Comparison of ENCODE assay signal across 8 cellular contexts in the genomic region with DNA sequence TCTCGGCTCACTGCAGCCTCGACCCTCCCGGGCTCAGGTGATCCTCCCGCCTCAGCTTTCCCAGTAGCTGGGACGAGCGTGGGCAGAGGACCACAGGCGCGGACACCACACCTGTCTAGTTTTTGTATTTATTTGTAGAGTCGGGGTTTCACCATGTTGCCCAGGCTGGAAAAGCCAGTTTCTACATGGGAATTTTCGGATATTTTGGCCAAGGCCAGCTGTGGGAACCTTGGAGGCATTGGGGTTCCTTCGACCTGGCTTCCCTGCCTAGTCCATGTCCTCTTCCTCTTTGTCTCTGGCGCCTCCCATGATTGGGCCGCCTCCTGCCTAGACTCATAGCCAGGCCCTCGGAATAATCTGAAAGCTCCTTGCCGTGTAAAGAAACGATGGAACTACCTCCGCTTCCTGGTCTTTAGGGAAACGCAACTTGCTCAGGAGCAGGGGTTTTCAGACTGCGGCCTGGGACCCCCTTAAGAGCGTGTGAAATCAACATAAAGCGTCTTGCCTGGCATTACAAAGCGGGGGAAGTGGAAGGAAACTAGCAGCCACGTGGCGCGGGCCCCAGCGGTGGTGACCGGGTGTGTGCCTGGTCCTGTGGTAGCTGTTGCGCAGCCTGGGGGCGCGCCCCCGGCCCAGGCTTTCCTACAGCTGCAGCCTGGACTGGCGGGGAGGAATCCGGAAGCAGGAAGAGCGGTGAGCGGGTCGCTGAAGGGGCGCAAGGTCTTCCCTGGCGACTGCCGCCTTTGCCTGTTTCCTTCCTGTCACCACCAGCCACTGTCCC. TPM values are rescaled to one million over a fixed set of nuclear protein-coding genes. Genes with fewer than 3 reads are reported as not detected.
DNase-seq lines count a peak whose midpoint lies in the region; ATAC-seq and TF ChIP-seq lines count a peak whose summit lies in the region.

No MANE protein-coding gene starts in this region.

- H3K4me2 ChIP-seq in PC-9, result peak overlapping the region; percentile 93

- TF ChIP-seq POLR2A in prostate gland (IDR thresholded peaks at IDR 0.05), result peak; percentile 47

- H3K36me3 Mint-ChIP-seq in activated naive CD4-positive, alpha-beta T cell treated with anti-CD3 and anti-CD28 coated beads, Interleukin-2, amount 50 U/mL, for 24 hours, result peaks cover 29% of the 10 kb centered on the region

- no peaks in the 10 kb centered on the region for H3K27me3 ChIP-seq in PC-9 (ENCODE audit: insufficient read depth, low read depth)
- H3K27me3 ChIP-seq in prostate gland (replicated peaks; ENCODE audit: insufficient read depth), result no peaks in the 10 kb centered on the region
- H3K27me3 ChIP-seq in aorta (ENCODE audit: control insufficient read depth in 1 of 2, insufficient read depth in 2 of 2, low read length in 1 of 2), result peaks cover 0 to 2% of the 10 kb centered on the region in 2 donors

- BruUV-seq in PC-9 (replicated peaks; lab: Mats Ljungman, UMichigan), result no TSS peak

- CTCF ChIA-PET in PC-9 (lab: Charles Lee), result interaction anchor here (0.5 to 1.7 kb wide), 7 partner anchors 9 to 607 kb away, joined by 3 to 17 read pairs (median 8); no protein-coding TSS in a partner anchor

- POLR2A ChIA-PET in PC-9 (lab: Charles Lee; ENCODE audit: unreplicated experiment), result interaction anchor here (0.6 to 0.9 kb wide), 8 partner anchors 9 to 327 kb away, joined by 3 to 42 read pairs (median 4); no protein-coding TSS in a partner anchor

- peaks cover 31% of the 10 kb centered on the region for H3K36me3 ChIP-seq in PC-9 (ENCODE audit: low read depth)
- peaks cover 0 to 9% of the 10 kb centered on the region in 2 donors for H3K36me3 ChIP-seq in prostate gland
- H3K36me3 ChIP-seq in aorta (ENCODE audit: control insufficient read depth in 1 of 2, insufficient read depth in 2 of 2, low read length in 1 of 2), result peaks cover 0 to 5% of the 10 kb centered on the region in 2 donors

- no peaks in the 10 kb centered on the region for H3K9me2 ChIP-seq in PC-9 (ENCODE audit: insufficient read depth)

- H3K9me3 Mint-ChIP-seq in activated naive CD4-positive, alpha-beta T cell treated with anti-CD3 and anti-CD28 coated beads, Interleukin-2, amount 50 U/mL, for 24 hours, result no peaks in the 10 kb centered on the region

- peaks cover 31% of the 10 kb centered on the region for H4K20me1 ChIP-seq in PC-9 (ENCODE audit: insufficient read depth)

- peaks cover 37% of the 10 kb centered on the region for H3F3A ChIP-seq in PC-9 (ENCODE audit: insufficient read depth, low read depth)

- peaks cover 46% of the 10 kb centered on the region for H3K79me2 ChIP-seq in PC-9 (ENCODE audit: low read depth)

- DNase-seq in GM04503 (ENCODE audit: low read depth) (peak; percentile 11), PC-9 (peak; percentile 67 to 69), cardiac septum (ENCODE audit: low spot score) (peak; percentile 79), prostate gland (ENCODE audit: low spot score) (peak; percentile 44), aorta (peak; percentile 82 to 83), NCI-H2081 treated with DMSO at 0.1 percent for 48 hours (lab: John Stamatoyannopoulos, UW) (no peak), NCI-H748 (lab: John Stamatoyannopoulos, UW; ENCODE audit: unreplicated experiment) (no peak)

- peak overlapping the region; percentile 98 for H3K27ac Mint-ChIP-seq in activated naive CD4-positive, alpha-beta T cell treated with anti-CD3 and anti-CD28 coated beads, Interleukin-2, amount 50 U/mL, for 24 hours

- H3K9me3 ChIP-seq in PC-9 (ENCODE audit: insufficient read depth, low read depth) (no peaks in the 10 kb centered on the region), prostate gland (no peaks in the 10 kb centered on the region), aorta (ENCODE audit: control insufficient read depth, low read length) (no peaks in the 10 kb centered on the region)

- peaks cover 37% of the 10 kb centered on the region for H3K4me1 Mint-ChIP-seq in activated naive CD4-positive, alpha-beta T cell treated with anti-CD3 and anti-CD28 coated beads, Interleukin-2, amount 50 U/mL, for 24 hours

- peak overlapping the region; percentile 92 for H2AFZ ChIP-seq in PC-9

- intact Hi-C loops in PC-9 (cut with micrococcal nuclease; ENCODE audit: unreplicated experiment) (loop anchor here (1.0 to 10.0 kb wide), 3 partner anchors 8 to 1247 kb away; a partner anchor contains a TSS), cardiac septum (cut with DNase I) (loop anchor here (5.0 kb wide), 2 partner anchors 126 to 229 kb away; a partner anchor contains a TSS), prostate gland (cut with DNase I) (loop anchor here (5.0 kb wide), 4 partner anchors 36 to 326 kb away; a partner anchor contains a TSS), aorta (cut with DNase I) (loop anchor here (5.0 to 10.0 kb wide), 2 partner anchors 126 to 227 kb away; a partner anchor contains a TSS)

- no peaks in the 10 kb centered on the region for H3K27me3 Mint-ChIP-seq in activated naive CD4-positive, alpha-beta T cell treated with anti-CD3 and anti-CD28 coated beads, Interleukin-2, amount 50 U/mL, for 24 hours

- H3K4me3 Mint-ChIP-seq in activated naive CD4-positive, alpha-beta T cell treated with anti-CD3 and anti-CD28 coated beads, Interleukin-2, amount 50 U/mL, for 24 hours, result peak overlapping the region; percentile 97

- H3K4me1 ChIP-seq in PC-9 (replicated peaks; ENCODE audit: insufficient read depth) (peaks cover 31% of the 10 kb centered on the region), prostate gland (replicated peaks) (peaks cover 2% of the 10 kb centered on the region), aorta (ENCODE audit: control insufficient read depth in 1 of 2, insufficient read depth in 2 of 2, low read length in 2 of 2) (peaks cover 0 to 2% of the 10 kb centered on the region in 2 donors)

- no peak for TF ChIP-seq CTCF in PC-9 (conservative IDR thresholded peaks at IDR 0.05)
- TF ChIP-seq CTCF in prostate gland (IDR thresholded peaks at IDR 0.05), result peak in 1 of 4 experiments; percentile 2

- ATAC-seq in aorta (ENCODE audit: low FRiP score), result peak; percentile 22

- WGBS in prostate gland, result 32% methylated on average over 39 of the region's 39 CpGs
- WGBS in aorta, 2 donors, result 37 to 51% methylated on average over 39 of the region's 39 CpGs

- H3K27ac ChIP-seq in PC-9 (peak overlapping the region; percentile 82), prostate gland (peak overlapping the region; percentile 99 to 100), aorta (ENCODE audit: low read depth in 1 of 2, low read length in 2 of 2) (no peak overlapping the region)

- peak overlapping the region; percentile 89 for H3K4me3 ChIP-seq in PC-9
- peak overlapping the region; percentile 98 to 100 for H3K4me3 ChIP-seq in prostate gland
- H3K4me3 ChIP-seq in aorta (ENCODE audit: low read length in 2 of 2), result peak overlapping the region in 1 of 2 donors; percentile 80

RNA-seq across cellular contexts. Expression of a gene that starts 1.4 kb away (rescaled TPM):
- total RNA-seq in PC-9 (2021) (1,314 and 1,931 TPM in 2 replicates), cardiac septum (475 TPM), prostate gland (100 to 1,000 TPM; 423 to 540 TPM), aorta (100 to 1,000 TPM; 254 to 379 TPM)
- 100 to 1,000 TPM; 189 to 272 TPM for polyA plus RNA-seq in aorta

RNA-seq across cellular contexts. Expression of a gene that starts 51.5 kb away (rescaled TPM):
- total RNA-seq in PC-9 (2021) (62.2 and 93.5 TPM in 2 replicates), cardiac septum (21.9 TPM), prostate gland (10 to 100 TPM; 36.6 to 38.6 TPM), aorta (10 to 100 TPM; 27.5 to 35.0 TPM)
- 10 to 100 TPM in 1 of 2 donors, 1 to 10 TPM in 1; 6.6 to 15.1 TPM for polyA plus RNA-seq in aorta

Comparison
In these comparisons a context has a peak if more than half of its experiments do, and no peak if none do; other contexts are left out.
1. DNase-seq: peak in GM04503 (single experiment), PC-9 (2 of 2), cardiac septum (single experiment), prostate gland (single experiment) and aorta (2 of 2); none in NCI-H2081 treated with DMSO at 0.1 percent for 48 hours (single experiment) and NCI-H748 (single experiment).
2. H3K27ac ChIP-seq: peak in PC-9 (single experiment) and prostate gland (2 of 2); none in aorta (0 of 2).